ENCODE assay signal across 6 cellular contexts in the genomic region with DNA sequence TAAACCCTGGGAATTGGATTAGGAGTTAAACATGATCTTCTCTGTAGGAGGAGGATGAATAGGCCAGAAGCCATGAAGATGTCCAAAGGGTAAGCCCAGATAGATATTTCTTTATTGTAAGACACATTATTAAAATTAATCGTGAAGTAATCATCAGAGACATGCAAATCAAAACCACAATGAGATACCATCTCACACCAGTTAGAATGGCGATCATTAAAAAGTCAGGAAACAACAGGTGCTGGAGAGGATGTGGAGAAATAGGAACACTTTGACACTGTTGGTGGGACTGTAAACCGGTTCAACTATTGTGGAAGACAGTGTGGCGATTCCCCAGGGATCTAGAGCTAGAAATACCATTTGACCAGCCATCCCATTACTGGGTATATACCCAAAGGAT.
DNase-seq lines count a peak whose midpoint lies in the region; ATAC-seq, FAIRE-seq and TF ChIP-seq lines count a peak whose summit lies in the region.
"Not testable (repeated sequence)": the region's sequence is repeated elsewhere in the genome, so short reads cannot be mapped to it uniquely, and the experiment has no call there.

No MANE protein-coding gene starts in this region.

- not testable (repeated sequence) for TF ChIP-seq RAD21 in IMR-90 (IDR thresholded peaks at IDR 0.05; ENCODE audit: low read length)

- H2BK120ac ChIP-seq in IMR-90 (ENCODE audit: low read depth, low read length), result peak overlapping the region; percentile 79; the same call in 1 of the 2 replicates

- not testable (repeated sequence) for H3K36me3 Mint-ChIP-seq in astrocyte (ENCODE audit: low read depth, unreplicated experiment); neural progenitor cell

- not testable (repeated sequence) for H2AK9ac ChIP-seq in IMR-90 (replicated peaks; ENCODE audit: low read depth, low read length, poor library complexity)

- TF ChIP-seq POLR2A in IMR-90 (IDR thresholded peaks at IDR 0.05; ENCODE audit: low read depth, low read length), result not testable (repeated sequence)

- H3K9me3 ChIP-seq in IMR-90 (ENCODE audit: control insufficient read depth, insufficient read depth, low read length); astrocyte (ENCODE audit: insufficient read depth, low read depth, low read length); neural progenitor cell (ENCODE audit: low read depth); skeletal muscle satellite cell (replicated peaks; ENCODE audit: low read length): not testable (repeated sequence)

- peak overlapping the region; percentile 32 for H2BK5ac ChIP-seq in IMR-90 (ENCODE audit: low read depth, low read length, poor library complexity, severe bottlenecking)

- peak overlapping the region; percentile 36 for H3K18ac ChIP-seq in IMR-90 (ENCODE audit: low read depth, low read length)

- H4K91ac ChIP-seq in IMR-90 (ENCODE audit: insufficient read depth, low read depth, low read length), result not testable (repeated sequence)

- not testable (repeated sequence) for H3K56ac ChIP-seq in IMR-90 (ENCODE audit: extremely low read depth, insufficient read depth, low read length)

- intact Hi-C loops in IMR-90 (cut with micrococcal nuclease), result loop anchor here (5.0 to 10.0 kb wide), 3 partner anchors 160 to 493 kb away; no protein-coding TSS in a partner anchor

- DNase-seq in IMR-90; astrocyte (ENCODE audit: low read depth); neural progenitor cell (ENCODE audit: low spot score): not testable (repeated sequence)

- H3K4me3 ChIP-seq in IMR-90 (ENCODE audit: insufficient read depth, low read depth, low read length); astrocyte (ENCODE audit: insufficient read depth, low read depth, low read length); neural progenitor cell; skeletal muscle satellite cell (ENCODE audit: low read length): not testable (repeated sequence)

- no CpG with 5 or more reads among the region's 4 CpGs for WGBS in IMR-90 (ENCODE audit: extremely low coverage in 2 of 2, insufficient read length in 1 of 2), 2 experiments

- not testable (repeated sequence) for H4K8ac ChIP-seq in IMR-90 (ENCODE audit: low read depth in 2 of 2, low read length in 2 of 2)

- H3K79me1 ChIP-seq in IMR-90 (ENCODE audit: low read depth in 1 of 2, low read length in 2 of 2), result not testable (repeated sequence)

- H3K27ac Mint-ChIP-seq in astrocyte (ENCODE audit: unreplicated experiment) (peak overlapping the region; percentile 15), neural progenitor cell (peak overlapping the region; percentile 89)

- H3K4me3 Mint-ChIP-seq in astrocyte (ENCODE audit: unreplicated experiment); neural progenitor cell: not testable (repeated sequence)

- not testable (repeated sequence) for H3K9me1 ChIP-seq in IMR-90 (ENCODE audit: insufficient read depth, low read length)

- not testable (repeated sequence) for H3K27ac ChIP-seq in IMR-90 (ENCODE audit: insufficient read depth, low read length); astrocyte (ENCODE audit: low read depth, low read length)
- peak overlapping the region; percentile 97 for H3K27ac ChIP-seq in cingulate gyrus (ENCODE audit: low read depth, low read length)
- H3K27ac ChIP-seq in layer of hippocampus (ENCODE audit: low read depth, low read length), result peak overlapping the region; percentile 91
- H3K27ac ChIP-seq in neural progenitor cell, result peak overlapping the region; percentile 93

- peaks cover 25% of the 10 kb centered on the region for H3F3A ChIP-seq in neural progenitor cell (ENCODE audit: low read depth)

- not testable (repeated sequence) for H3K79me2 ChIP-seq in astrocyte (ENCODE audit: insufficient read depth, low read length); neural progenitor cell (ENCODE audit: low read depth)

- not testable (repeated sequence) for H3K4me2 ChIP-seq in IMR-90 (ENCODE audit: low read depth, low read length); skeletal muscle satellite cell (ENCODE audit: low read length)
- peak overlapping the region; percentile 67 for H3K4me2 ChIP-seq in astrocyte (ENCODE audit: low read length)
- H3K4me2 ChIP-seq in neural progenitor cell, result peak overlapping the region; percentile 55

- in situ Hi-C loops in IMR-90 (cut with MboI; ENCODE audit: low sequenced_read_pairs), result loop anchor here (10.0 kb wide), 1 partner anchor 743 kb away; a partner anchor contains a TSS

- H2BK20ac ChIP-seq in IMR-90 (ENCODE audit: low read depth, low read length), result peak overlapping the region; percentile 83; the same call in 1 of the 2 replicates

- H3K27me3 ChIP-seq in IMR-90 (ENCODE audit: control insufficient read depth, insufficient read depth, low read length); astrocyte (ENCODE audit: insufficient read depth, low read length); layer of hippocampus (ENCODE audit: control insufficient read depth, insufficient read depth, low read length); neural progenitor cell; skeletal muscle satellite cell (ENCODE audit: control insufficient read depth, insufficient read depth, low read length): not testable (repeated sequence)

- H2AFZ ChIP-seq in IMR-90 (replicated peaks; ENCODE audit: low read length, poor library complexity); astrocyte (ENCODE audit: low read depth, low read length): not testable (repeated sequence)
- peak overlapping the region; percentile 55 for H2AFZ ChIP-seq in neural progenitor cell (replicated peaks)

- H3K14ac ChIP-seq in IMR-90 (replicated peaks; ENCODE audit: low read depth, low read length), result peak overlapping the region; percentile 20; the same call in 1 of the 2 replicates

- TF ChIP-seq CTCF in IMR-90 (conservative IDR thresholded peaks at IDR 0.05; ENCODE audit: low read depth, low read length); astrocyte (IDR thresholded peaks at IDR 0.05; ENCODE audit: insufficient read depth, low read depth, low read length); neural progenitor cell (IDR thresholded peaks at IDR 0.05): not testable (repeated sequence)

- H3K36me3 ChIP-seq in IMR-90 (ENCODE audit: control insufficient read depth, insufficient read depth, low read length); astrocyte (ENCODE audit: insufficient read depth, low read length); neural progenitor cell; skeletal muscle satellite cell (ENCODE audit: insufficient read depth, low read length): not testable (repeated sequence)

- not testable (repeated sequence) for H2BK15ac ChIP-seq in IMR-90 (ENCODE audit: low read depth, low read length)

- H3K23ac ChIP-seq in IMR-90 (ENCODE audit: low read depth, low read length), result not testable (repeated sequence)

- not testable (repeated sequence) for H3K27me3 Mint-ChIP-seq in astrocyte (ENCODE audit: low read depth, unreplicated experiment); neural progenitor cell (ENCODE audit: insufficient read depth, low read depth)

- POLR2A ChIA-PET in IMR-90 (lab: Charles Lee; ENCODE audit: unreplicated experiment), result not testable (repeated sequence)

- not testable (repeated sequence) for H4K5ac ChIP-seq in IMR-90 (ENCODE audit: low read depth, low read length)

- H3K9ac ChIP-seq in IMR-90 (ENCODE audit: low read depth, low read length); astrocyte (ENCODE audit: low read length); neural progenitor cell: not testable (repeated sequence)
- peak overlapping the region; percentile 27 for H3K9ac ChIP-seq in skeletal muscle satellite cell (ENCODE audit: low read depth, low read length)

- not testable (repeated sequence) for ATAC-seq in IMR-90 (ENCODE audit: low read depth)

- FAIRE-seq in astrocyte (lab: Jason Lieb, UNC), result not testable (repeated sequence)

- CTCF ChIA-PET in IMR-90 (lab: Yijun Ruan, JAX), result not testable (repeated sequence)

- H2AK5ac ChIP-seq in IMR-90 (ENCODE audit: low read depth, low read length), result 0 out of 2 replicates have a peak overlapping the region, but pooled peaks have one; percentile 48

- not testable (repeated sequence) for H3K4me1 ChIP-seq in IMR-90 (ENCODE audit: control insufficient read depth, insufficient read depth, low read length)
- H3K4me1 ChIP-seq in astrocyte (ENCODE audit: insufficient read depth, low read length), result peaks cover 34% of the 10 kb centered on the region
- H3K4me1 ChIP-seq in neural progenitor cell, result peaks cover 62% of the 10 kb centered on the region
- H3K4me1 ChIP-seq in skeletal muscle satellite cell (ENCODE audit: control insufficient read depth, insufficient read depth, low read length), result peaks cover 47% of the 10 kb centered on the region

- H3K9me3 Mint-ChIP-seq in astrocyte (ENCODE audit: unreplicated experiment); neural progenitor cell: not testable (repeated sequence)

- not testable (repeated sequence) for BruUV-seq in IMR-90 (replicated peaks; lab: Mats Ljungman, UMichigan)

- dilution Hi-C loops in IMR-90 (cut with HindIII; ENCODE audit: low sequenced_read_pairs, unreplicated experiment), result not testable (repeated sequence)

- peak overlapping the region; percentile 78 for H3K4ac ChIP-seq in IMR-90 (ENCODE audit: low read depth, low read length)

- H3K4me1 Mint-ChIP-seq in astrocyte (ENCODE audit: low read depth, unreplicated experiment) (peaks cover 43% of the 10 kb centered on the region), neural progenitor cell (peaks cover 75% of the 10 kb centered on the region)

- H4K20me1 ChIP-seq in IMR-90 (ENCODE audit: insufficient read depth, low read length); astrocyte (ENCODE audit: insufficient read depth, low read length); neural progenitor cell (ENCODE audit: low read depth): not testable (repeated sequence)
